In the genomic region with DNA sequence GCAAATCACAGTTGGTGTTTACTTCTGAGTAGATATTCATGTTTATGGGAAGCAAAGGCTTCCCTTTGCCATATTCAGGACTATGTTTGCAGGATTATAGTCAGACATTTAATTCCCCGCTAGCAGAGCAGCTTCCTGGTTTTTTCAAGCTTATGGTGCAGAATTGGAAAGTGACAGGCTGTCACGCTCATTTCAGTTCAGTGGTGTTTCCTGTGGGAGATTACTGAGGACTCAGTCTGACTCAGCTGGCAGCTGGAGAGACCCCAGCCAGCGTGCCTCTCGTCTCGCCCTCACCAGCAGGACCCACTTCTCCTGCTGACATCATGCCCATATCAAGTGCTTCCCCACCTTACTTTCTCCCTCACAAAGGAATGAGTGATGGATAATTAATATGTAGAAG, we compare ENCODE assay signal across 17 cellular contexts.
"Had no signal": no experiment of that assay in that cellular context is flagged by ENCODE, and none has a peak within 500 bp of the region (broad histone marks: within the 10 kb centered on the region; RNA-seq: fewer than 3 reads in every experiment).

No MANE protein-coding gene starts in this region.

- H3K9ac ChIP-seq: SK-N-SH had no signal

- H3K27ac Mint-ChIP-seq: T-cell; T-helper 1 cell treated with Interleukin-12 subunit alpha and Interleukin-12 subunit beta and Interleukin-4 antibody, amounts not matched to agents 30 μg/mL and 1 μg/mL, for 36 hours had no signal

- H3K9me3 Mint-ChIP-seq: T-helper 1 cell treated with Interleukin-12 subunit alpha and Interleukin-12 subunit beta and Interleukin-4 antibody, amounts not matched to agents 30 μg/mL and 1 μg/mL, for 36 hours had no signal

- DNase-seq: KBM-7, NCI-H1092, NCI-H1105 treated with DMSO at 0.1 percent for 48 hours, NCI-H1417 treated with DMSO at 0.1 percent for 48 hours, NCI-H146, NCI-H1694 treated with DMSO at 0.1 percent for 48 hours, NCI-H1930, NCI-H2107, NCI-H446, NCI-H510A, NCI-H524 treated with DMSO at 0.1 percent for 48 hours, Right ventricle myocardium superior, RPMI8226, SK-N-SH, SW 1271, T-cell had no signal

- H3K4me1 Mint-ChIP-seq: T-cell had no signal

- H3K4me3 Mint-ChIP-seq: T-cell; T-helper 1 cell treated with Interleukin-12 subunit alpha and Interleukin-12 subunit beta and Interleukin-4 antibody, amounts not matched to agents 30 μg/mL and 1 μg/mL, for 36 hours had no signal

- H3K9me3 ChIP-seq: SK-N-SH had no signal

- H3K4me2 ChIP-seq: SK-N-SH had no signal
